Comparison of ENCODE assay signal across 1 cellular context in the genomic region with DNA sequence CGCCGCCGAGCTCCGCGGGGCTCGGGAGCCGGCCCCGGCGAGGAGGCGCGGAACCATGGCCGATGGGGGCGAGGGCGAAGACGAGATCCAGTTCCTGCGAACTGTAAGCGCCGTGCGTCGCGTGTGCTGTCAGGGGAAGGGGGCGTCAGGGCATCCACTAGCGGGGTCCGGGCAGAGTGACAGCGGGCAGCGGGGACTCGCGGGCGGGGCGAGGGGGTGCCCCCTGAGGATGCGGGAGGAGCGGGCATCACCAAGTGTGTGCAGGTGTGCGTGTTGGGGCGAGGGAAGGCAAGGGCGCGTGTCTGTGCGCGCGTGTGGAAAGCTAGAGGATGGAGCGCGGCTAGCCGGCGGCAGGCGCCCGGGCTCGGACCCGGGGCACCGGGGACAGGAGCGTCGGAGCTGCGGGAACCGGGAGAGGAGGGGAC.
TF ChIP-seq lines count a peak whose summit lies in the region.

No MANE protein-coding gene starts in this region.

TF ChIP-seq in SK-N-SH treated with all-trans-retinoic acid at 6 μM for 48 hours, 23 proteins besides CTCF, POLR2A, EP300 and RAD21 (continued from another document):
- TF ChIP-seq, protein P1, sequence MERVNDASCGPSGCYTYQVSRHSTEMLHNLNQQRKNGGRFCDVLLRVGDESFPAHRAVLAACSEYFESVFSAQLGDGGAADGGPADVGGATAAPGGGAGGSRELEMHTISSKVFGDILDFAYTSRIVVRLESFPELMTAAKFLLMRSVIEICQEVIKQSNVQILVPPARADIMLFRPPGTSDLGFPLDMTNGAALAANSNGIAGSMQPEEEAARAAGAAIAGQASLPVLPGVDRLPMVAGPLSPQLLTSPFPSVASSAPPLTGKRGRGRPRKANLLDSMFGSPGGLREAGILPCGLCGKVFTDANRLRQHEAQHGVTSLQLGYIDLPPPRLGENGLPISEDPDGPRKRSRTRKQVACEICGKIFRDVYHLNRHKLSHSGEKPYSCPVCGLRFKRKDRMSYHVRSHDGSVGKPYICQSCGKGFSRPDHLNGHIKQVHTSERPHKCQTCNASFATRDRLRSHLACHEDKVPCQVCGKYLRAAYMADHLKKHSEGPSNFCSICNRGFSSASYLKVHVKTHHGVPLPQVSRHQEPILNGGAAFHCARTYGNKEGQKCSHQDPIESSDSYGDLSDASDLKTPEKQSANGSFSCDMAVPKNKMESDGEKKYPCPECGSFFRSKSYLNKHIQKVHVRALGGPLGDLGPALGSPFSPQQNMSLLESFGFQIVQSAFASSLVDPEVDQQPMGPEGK (CRISPR knock-in tag; IDR thresholded peaks at IDR 0.05; ENCODE audit: borderline replicate concordance), result no peak
- TF ChIP-seq TOX (CRISPR knock-in tag; IDR thresholded peaks at IDR 0.05; ENCODE audit: borderline replicate concordance), result no peak
- no peak for TF ChIP-seq ISL1 (CRISPR knock-in tag; IDR thresholded peaks at IDR 0.05)
- TF ChIP-seq RARB (CRISPR knock-in tag; IDR thresholded peaks at IDR 0.05), result no peak
- TF ChIP-seq, protein P2, sequence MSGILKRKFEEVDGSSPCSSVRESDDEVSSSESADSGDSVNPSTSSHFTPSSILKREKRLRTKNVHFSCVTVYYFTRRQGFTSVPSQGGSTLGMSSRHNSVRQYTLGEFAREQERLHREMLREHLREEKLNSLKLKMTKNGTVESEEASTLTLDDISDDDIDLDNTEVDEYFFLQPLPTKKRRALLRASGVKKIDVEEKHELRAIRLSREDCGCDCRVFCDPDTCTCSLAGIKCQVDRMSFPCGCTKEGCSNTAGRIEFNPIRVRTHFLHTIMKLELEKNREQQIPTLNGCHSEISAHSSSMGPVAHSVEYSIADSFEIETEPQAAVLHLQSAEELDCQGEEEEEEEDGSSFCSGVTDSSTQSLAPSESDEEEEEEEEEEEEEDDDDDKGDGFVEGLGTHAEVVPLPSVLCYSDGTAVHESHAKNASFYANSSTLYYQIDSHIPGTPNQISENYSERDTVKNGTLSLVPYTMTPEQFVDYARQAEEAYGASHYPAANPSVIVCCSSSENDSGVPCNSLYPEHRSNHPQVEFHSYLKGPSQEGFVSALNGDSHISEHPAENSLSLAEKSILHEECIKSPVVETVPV (CRISPR knock-in tag; IDR thresholded peaks at IDR 0.05), result no peak
- TF ChIP-seq, protein P3, sequence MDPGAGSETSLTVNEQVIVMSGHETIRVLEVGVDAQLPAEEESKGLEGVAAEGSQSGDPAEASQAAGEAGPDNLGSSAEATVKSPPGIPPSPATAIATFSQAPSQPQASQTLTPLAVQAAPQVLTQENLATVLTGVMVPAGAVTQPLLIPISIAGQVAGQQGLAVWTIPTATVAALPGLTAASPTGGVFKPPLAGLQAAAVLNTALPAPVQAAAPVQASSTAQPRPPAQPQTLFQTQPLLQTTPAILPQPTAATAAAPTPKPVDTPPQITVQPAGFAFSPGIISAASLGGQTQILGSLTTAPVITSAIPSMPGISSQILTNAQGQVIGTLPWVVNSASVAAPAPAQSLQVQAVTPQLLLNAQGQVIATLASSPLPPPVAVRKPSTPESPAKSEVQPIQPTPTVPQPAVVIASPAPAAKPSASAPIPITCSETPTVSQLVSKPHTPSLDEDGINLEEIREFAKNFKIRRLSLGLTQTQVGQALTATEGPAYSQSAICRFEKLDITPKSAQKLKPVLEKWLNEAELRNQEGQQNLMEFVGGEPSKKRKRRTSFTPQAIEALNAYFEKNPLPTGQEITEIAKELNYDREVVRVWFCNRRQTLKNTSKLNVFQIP (CRISPR knock-in tag; IDR thresholded peaks at IDR 0.05; ENCODE audit: borderline replicate concordance, low read depth), result no peak
